In the genomic region with DNA sequence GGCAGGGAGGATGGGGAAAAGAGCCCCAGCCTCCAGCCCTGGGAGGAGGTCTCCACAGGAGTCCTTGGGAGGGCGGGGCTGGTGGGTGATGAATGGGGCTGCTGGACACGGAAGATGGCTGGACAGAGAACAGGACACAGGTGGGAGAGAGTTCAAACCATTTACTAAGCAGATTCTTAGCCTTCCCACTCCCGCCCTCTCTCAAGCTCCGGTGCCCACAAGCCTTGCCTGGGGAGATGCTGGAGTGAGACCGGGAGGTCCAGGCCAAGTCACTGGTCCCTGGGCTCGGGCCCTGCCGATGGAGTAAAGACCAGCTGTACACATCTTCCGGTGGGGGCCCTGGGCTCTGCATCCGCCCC, we compare ENCODE assay signal across 9 cellular contexts. TPM values are rescaled to one million over a fixed set of nuclear protein-coding genes. Genes with fewer than 3 reads are reported as not detected.
DNase-seq lines count a peak whose midpoint lies in the region; ATAC-seq and TF ChIP-seq lines count a peak whose summit lies in the region.
"Had no signal": no experiment of that assay in that cellular context is flagged by ENCODE, and none has a peak within 500 bp of the region (broad histone marks: within the 10 kb centered on the region; RNA-seq: fewer than 3 reads in every experiment).

No MANE protein-coding gene starts in this region.

- no peaks in the 10 kb centered on the region for H3K9me2 ChIP-seq in Loucy (replicated peaks; ENCODE audit: low read depth, low read length)
- H3K9me2 ChIP-seq: SK-N-SH had no signal

- BruUV-seq in Calu3 (replicated peaks; lab: Mats Ljungman, UMichigan): TSS peak; percentile 13

- H3K27ac ChIP-seq in esophagus squamous epithelium (peak overlapping the region; percentile 42 to 83 (median 73)), trophoblast cell (ENCODE audit: low read depth, low read length) (no peak overlapping the region)

- no peaks in the 10 kb centered on the region for H3K9me3 Mint-ChIP-seq in Calu3 (ENCODE audit: low read depth, unreplicated experiment)

- no peaks in the 10 kb centered on the region for H3K9me3 ChIP-seq in Loucy (ENCODE audit: insufficient read depth, low read depth, low read length)
- H3K9me3 ChIP-seq in esophagus squamous epithelium: no peaks in the 10 kb centered on the region
- H3K9me3 ChIP-seq in trophoblast cell (ENCODE audit: insufficient read depth, low read depth, low read length): peaks cover 7% of the 10 kb centered on the region
- H3K9me3 ChIP-seq: SK-N-SH had no signal

- no peaks in the 10 kb centered on the region for H3K4me1 Mint-ChIP-seq in Calu3 (ENCODE audit: low read depth, unreplicated experiment)

- ATAC-seq in GM21786 (IDR thresholded peaks at IDR 0.05; ENCODE audit: unreplicated experiment): no peak
- ATAC-seq in HG03342 (IDR thresholded peaks at IDR 0.05; ENCODE audit: unreplicated experiment): no peak

- peaks cover 41% of the 10 kb centered on the region for H4K20me1 ChIP-seq in Loucy (ENCODE audit: insufficient read depth, low read length, poor library complexity, severe bottlenecking)

- H4K91ac ChIP-seq in trophoblast cell (ENCODE audit: low read depth, low read length): no peak overlapping the region

- intact Hi-C loops in Calu3 (cut with micrococcal nuclease; ENCODE audit: unreplicated experiment): no loop called here
- intact Hi-C loops in esophagus squamous epithelium (cut with DNase I): no loop called here

- no peak overlapping the region for H4K8ac ChIP-seq in trophoblast cell (ENCODE audit: low read depth, low read length)

- TF ChIP-seq CTCF in Calu3 (IDR thresholded peaks at IDR 0.05; ENCODE audit: unreplicated experiment): no peak
- no peak for TF ChIP-seq CTCF in Loucy (conservative IDR thresholded peaks at IDR 0.05; ENCODE audit: low read length)
- TF ChIP-seq CTCF in esophagus squamous epithelium (IDR thresholded peaks at IDR 0.05): no peak

- no peak overlapping the region for H2BK5ac ChIP-seq in trophoblast cell (ENCODE audit: low read depth, low read length, poor library complexity)

- H2BK12ac ChIP-seq in trophoblast cell (ENCODE audit: low read length): no peak overlapping the region

- no peak overlapping the region for H2AFZ ChIP-seq in Loucy (ENCODE audit: low read length)
- H2AFZ ChIP-seq in trophoblast cell (ENCODE audit: insufficient read depth, low read length, poor library complexity): no peak overlapping the region

- H3K79me2 ChIP-seq in Loucy (ENCODE audit: insufficient read depth, low read length): peaks cover 62% of the 10 kb centered on the region
- H3K79me2 ChIP-seq in trophoblast cell (ENCODE audit: control insufficient read depth, insufficient read depth, low read length, poor library complexity): no peaks in the 10 kb centered on the region

- H3K23ac ChIP-seq in trophoblast cell (ENCODE audit: low read length): no peak overlapping the region

- H3K4me2 ChIP-seq in Loucy (ENCODE audit: low read depth, low read length, poor library complexity, severe bottlenecking): peak overlapping the region; percentile 87
- peak overlapping the region; percentile 63 for H3K4me2 ChIP-seq in trophoblast cell (ENCODE audit: low read length)
- H3K4me2 ChIP-seq: SK-N-SH had no signal

- H3K4ac ChIP-seq in trophoblast cell (ENCODE audit: low read depth, low read length): no peak overlapping the region

- no peak for DNase-seq in Calu3
- no peak for DNase-seq in esophagus squamous epithelium (lab: John Stamatoyannopoulos, UW)
- no peak for DNase-seq in trophoblast cell
- DNase-seq in stimulated activated CD4-positive, alpha-beta T cell treated with anti-CD3 and anti-CD28 coated beads, Interleukin-12 subunit alpha, Interleukin-12 subunit beta, amount 100 ng/mL, for 4 hours: no peak
- DNase-seq in HEK293T (ENCODE audit: extremely low spot score): no peak

- no peak overlapping the region for H2AK5ac ChIP-seq in trophoblast cell (ENCODE audit: low read length)

- H3K27me3 ChIP-seq in Loucy (ENCODE audit: insufficient read depth, low read length, poor library complexity, severe bottlenecking) (peaks cover 13% of the 10 kb centered on the region), esophagus squamous epithelium (peaks cover 0 to 58% (median 5%) of the 10 kb centered on the region in 4 donors), trophoblast cell (ENCODE audit: insufficient read depth, low read length) (peaks cover 34% of the 10 kb centered on the region)

- no peak overlapping the region for H3K14ac ChIP-seq in trophoblast cell (ENCODE audit: low read length)

- TF ChIP-seq POLR2A in esophagus squamous epithelium (IDR thresholded peaks at IDR 0.05): no peak

- H3K4me3 ChIP-seq in Loucy (ENCODE audit: low read length, poor library complexity, severe bottlenecking): peak overlapping the region; percentile 79
- H3K4me3 ChIP-seq in esophagus squamous epithelium: peak overlapping the region; percentile 33 to 66 (median 41)
- H3K4me3 ChIP-seq in trophoblast cell (ENCODE audit: low read depth, low read length): no peak overlapping the region

- H3K4me3 Mint-ChIP-seq in Calu3 (ENCODE audit: low read depth, unreplicated experiment): no peak overlapping the region

- no peaks in the 10 kb centered on the region for H3K79me1 ChIP-seq in trophoblast cell (ENCODE audit: low read length)

- H3K9ac ChIP-seq in Loucy (ENCODE audit: low read depth, low read length, poor library complexity, severe bottlenecking): peak overlapping the region; percentile 96
- no peak overlapping the region for H3K9ac ChIP-seq in trophoblast cell (ENCODE audit: low read length)
- H3K9ac ChIP-seq: SK-N-SH had no signal

- CTCF ChIA-PET in Calu3 (lab: Charles Lee): no interaction called here
- CTCF ChIA-PET in HEK293T (lab: Yijun Ruan, JAX): no interaction called here

- WGBS in esophagus squamous epithelium, 2 donors: 13 to 62% methylated on average over 3 of the region's 9 CpGs
- WGBS in trophoblast cell (ENCODE audit: extremely low coverage, insufficient coverage, insufficient read length): no CpG with 5 or more reads among the region's 9 CpGs

- H4K12ac ChIP-seq in trophoblast cell (ENCODE audit: low read depth, low read length): no peak overlapping the region

- H3K27ac Mint-ChIP-seq in Calu3 (ENCODE audit: unreplicated experiment): no peak overlapping the region

- H3K27me3 Mint-ChIP-seq in Calu3 (ENCODE audit: unreplicated experiment): peaks cover 38% of the 10 kb centered on the region

- H3K36me3 ChIP-seq in Loucy (ENCODE audit: insufficient read depth, low read length) (no peaks in the 10 kb centered on the region; the same call in 1 of the 2 replicates), esophagus squamous epithelium (no peaks in the 10 kb centered on the region), trophoblast cell (ENCODE audit: control insufficient read depth in 1 of 2, insufficient read depth in 2 of 2, low read length in 2 of 2) (peaks cover 8 to 14% of the 10 kb centered on the region in 2 experiments)

- H2BK120ac ChIP-seq in trophoblast cell (ENCODE audit: insufficient read depth, low read length, poor library complexity): no peak overlapping the region

- 0 out of 2 replicates have a peak, but pooled peaks cover 4% of the 10 kb centered on the region for H3F3A ChIP-seq in Loucy (ENCODE audit: low read depth)

- H3K36me3 Mint-ChIP-seq in Calu3 (ENCODE audit: insufficient read depth, unreplicated experiment): peaks cover 13% of the 10 kb centered on the region

- H3K18ac ChIP-seq in trophoblast cell (ENCODE audit: low read length): no peak overlapping the region

- peaks cover 52% of the 10 kb centered on the region for H3K4me1 ChIP-seq in Loucy (ENCODE audit: insufficient read depth, low read length, poor library complexity, severe bottlenecking)
- H3K4me1 ChIP-seq in esophagus squamous epithelium: peaks cover 14 to 32% (median 17%) of the 10 kb centered on the region in 3 donors
- peaks cover 11% of the 10 kb centered on the region in 2 experiments for H3K4me1 ChIP-seq in trophoblast cell (ENCODE audit: control insufficient read depth in 1 of 2, insufficient read depth in 2 of 2, low read length in 2 of 2)

- POLR2A ChIA-PET in HEK293T (lab: Yijun Ruan, JAX): no interaction called here

TF ChIP-seq in HEK293T, 16 proteins besides CTCF, POLR2A, EP300 and RAD21:
- TF ChIP-seq L3MBTL2 (conservative IDR thresholded peaks at IDR 0.05): no peak
- no peak for TF ChIP-seq CTBP1 (IDR thresholded peaks at IDR 0.05; ENCODE audit: borderline replicate concordance)
- no peak for TF ChIP-seq FOXK2 (IDR thresholded peaks at IDR 0.05)
- TF ChIP-seq ELF4 (IDR thresholded peaks at IDR 0.05): no peak
- TF ChIP-seq TARDBP (IDR thresholded peaks at IDR 0.05): no peak
- no peak for TF ChIP-seq NFRKB (IDR thresholded peaks at IDR 0.05)
- no peak for TF ChIP-seq ARNT (IDR thresholded peaks at IDR 0.05)
- no peak for TF ChIP-seq FOXM1 (IDR thresholded peaks at IDR 0.05; ENCODE audit: borderline replicate concordance)
- no peak for TF ChIP-seq ZNF384 (IDR thresholded peaks at IDR 0.05)
- TF ChIP-seq LEF1 (IDR thresholded peaks at IDR 0.05; ENCODE audit: borderline replicate concordance): no peak
- no peak for TF ChIP-seq SUZ12 (IDR thresholded peaks at IDR 0.05)
- no peak for TF ChIP-seq HDGF (IDR thresholded peaks at IDR 0.05; ENCODE audit: borderline replicate concordance)
- TF ChIP-seq BHLHE40 (IDR thresholded peaks at IDR 0.05; ENCODE audit: borderline replicate concordance): no peak
- TF ChIP-seq FOXA1 (IDR thresholded peaks at IDR 0.05): no peak
- TF ChIP-seq, protein P1, sequence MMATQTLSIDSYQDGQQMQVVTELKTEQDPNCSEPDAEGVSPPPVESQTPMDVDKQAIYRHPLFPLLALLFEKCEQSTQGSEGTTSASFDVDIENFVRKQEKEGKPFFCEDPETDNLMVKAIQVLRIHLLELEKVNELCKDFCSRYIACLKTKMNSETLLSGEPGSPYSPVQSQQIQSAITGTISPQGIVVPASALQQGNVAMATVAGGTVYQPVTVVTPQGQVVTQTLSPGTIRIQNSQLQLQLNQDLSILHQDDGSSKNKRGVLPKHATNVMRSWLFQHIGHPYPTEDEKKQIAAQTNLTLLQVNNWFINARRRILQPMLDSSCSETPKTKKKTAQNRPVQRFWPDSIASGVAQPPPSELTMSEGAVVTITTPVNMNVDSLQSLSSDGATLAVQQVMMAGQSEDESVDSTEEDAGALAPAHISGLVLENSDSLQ (IDR thresholded peaks at IDR 0.05): no peak
- no peak for TF ChIP-seq SP1 (IDR thresholded peaks at IDR 0.05)

RNA-seq across cellular contexts. Expression of a gene that starts 1.4 kb away (rescaled TPM):
- total RNA-seq in Calu3 (2022) (not detected in 2 replicates), esophagus squamous epithelium (10 to 100 TPM in 3 of 4 donors, 1 to 10 TPM in 1; 9.7 to 62.9 (median 23.0) TPM)
- polyA plus RNA-seq in trophoblast cell (2013): not detected in 2 replicates
- polyA plus RNA-seq: SK-N-SH had no signal

RNA-seq across cellular contexts. Expression of a gene that starts 43.1 kb away (rescaled TPM):
- total RNA-seq in Calu3 (2022) (45.0 and 52.8 TPM in 2 replicates), esophagus squamous epithelium (10 to 100 TPM in 2 of 4 donors, 1 to 10 TPM in 2; 3.4 to 16.7 (median 9.1) TPM)
- polyA plus RNA-seq in trophoblast cell (2013): 13.0 and 13.1 TPM in 2 replicates

RNA-seq across cellular contexts. Expression of a gene that starts 43.9 kb away (rescaled TPM):
- total RNA-seq in Calu3 (2022) (87.8 and 95.7 TPM in 2 replicates), esophagus squamous epithelium (10 to 100 TPM; 33.0 to 57.4 (median 45.6) TPM)
- polyA plus RNA-seq in trophoblast cell (2013): 132 TPM in 2 replicates

Comparison
In these comparisons a context has a peak if more than half of its experiments do, and no peak if none do; other contexts are left out.
1. RNA of a gene that starts 1.4 kb away (total RNA-seq): 9.7 to 62.9 TPM in esophagus squamous epithelium; not detected in Calu3; every median in the first group is over 10 times any median in the second.